1 cellular context compared by ENCODE assay signal in genomic region chr16:89011909-89012621, GRCh38.
A peak's percentile ranks its signal among the peaks of the same experiment; 100 is the strongest.
TF ChIP-seq lines count a peak whose summit lies in the region.

No MANE protein-coding gene starts in this region.

TF ChIP-seq in HEK293, 187 proteins besides CTCF, POLR2A, EP300 and RAD21 (continued from another document):
- TF ChIP-seq ZBTB6 (tag by site-specific recombination; IDR thresholded peaks at IDR 0.05) (no peak), EGR2 (tag by site-specific recombination; IDR thresholded peaks at IDR 0.05; ENCODE audit: low read depth) (peak; percentile 73), ZNF366 (tag by site-specific recombination; conservative IDR thresholded peaks at IDR 0.05) (peak; percentile 84), KLF9 (tag by site-specific recombination; IDR thresholded peaks at IDR 0.05; ENCODE audit: low read depth) (no peak)
